15 cellular contexts compared by ENCODE assay signal in genomic region chr14:45065951-45066350, GRCh38. TPM values are rescaled to one million over a fixed set of nuclear protein-coding genes. Genes with fewer than 3 reads are reported as not detected.
DNase-seq lines count a peak whose midpoint lies in the region; ATAC-seq and TF ChIP-seq lines count a peak whose summit lies in the region.
"Had no signal": no experiment of that assay in that cellular context is flagged by ENCODE, and none has a peak within 500 bp of the region (broad histone marks: within the 10 kb centered on the region; RNA-seq: fewer than 3 reads in every experiment).

No MANE protein-coding gene starts in this region.

- H3K4me3 ChIP-seq in mesodermal cell (ENCODE audit: extremely low read depth, insufficient read depth, low read length, poor library complexity, severe bottlenecking) (no peak overlapping the region), gastrocnemius medialis (no peak overlapping the region)
- H3K4me3 ChIP-seq: BLaER1 treated with 17β-estradiol and CSF1 and Interleukin-3, amounts not matched to agents 10 nM and 100 nM had no signal

- no peak for TF ChIP-seq POLR2A in gastrocnemius medialis (IDR thresholded peaks at IDR 0.05)

- peaks cover 10% of the 10 kb centered on the region for H3K36me3 ChIP-seq in mesodermal cell (ENCODE audit: control insufficient read depth, insufficient read depth, low read length)
- H3K36me3 ChIP-seq in gastrocnemius medialis = no peaks in the 10 kb centered on the region

- no peak for TF ChIP-seq CTCF in gastrocnemius medialis (IDR thresholded peaks at IDR 0.05 in 4 of 5, conservative IDR thresholded peaks at IDR 0.05 in 1 of 5)

- no peaks in the 10 kb centered on the region for H3K9me3 ChIP-seq in mesodermal cell (ENCODE audit: control insufficient read depth, low read length)
- H3K9me3 ChIP-seq in gastrocnemius medialis = no peaks in the 10 kb centered on the region
- H3K9me3 ChIP-seq: BLaER1 treated with 17β-estradiol and CSF1 and Interleukin-3, amounts not matched to agents 10 nM and 100 nM had no signal

- peak overlapping the region; percentile 79 for H3K27ac ChIP-seq in mesodermal cell (ENCODE audit: low read depth, low read length, severe bottlenecking)
- H3K27ac ChIP-seq in gastrocnemius medialis = peak overlapping the region in 3 of 4 donors; percentile 34 to 62 (median 40)
- H3K27ac ChIP-seq: BLaER1 treated with 17β-estradiol and CSF1 and Interleukin-3, amounts not matched to agents 10 nM and 100 nM had no signal

- WGBS in mesodermal cell (ENCODE audit: insufficient coverage in 2 of 2), 2 experiments = 100% methylated on average over 1 to 2 of the region's 2 CpGs

- no peaks in the 10 kb centered on the region for H3K4me1 ChIP-seq in mesodermal cell (ENCODE audit: control insufficient read depth, insufficient read depth, low read length, poor library complexity, severe bottlenecking)
- H3K4me1 ChIP-seq in gastrocnemius medialis = peaks cover 14 to 20% of the 10 kb centered on the region in 2 donors
- H3K4me1 ChIP-seq: BLaER1 treated with 17β-estradiol and CSF1 and Interleukin-3, amounts not matched to agents 10 nM and 100 nM had no signal

- peak; percentile 5 for DNase-seq in ELF-1 (ENCODE audit: low read depth, low spot score)
- DNase-seq in Right ventricle myocardium superior = no peak
- DNase-seq in gastrocnemius medialis = no peak
- no peak for DNase-seq in activated CD4-positive, alpha-beta T cell treated with anti-CD3 and anti-CD28 coated beads, Interleukin-2, amount 50 U/mL, for 1 hour
- DNase-seq: CD8-positive, alpha-beta memory T cell; H7; Kasumi-1; NCI-H187 treated with DMSO at 0.1 percent for 48 hours; NCI-H345; NCI-H526 treated with DMSO at 0.1 percent for 48 hours; NK-92 treated with Interleukin-12 subunit alpha and Interleukin-12 subunit beta, amount 100 ng/mL, for 24 hours had no signal

- H3K27me3 ChIP-seq in gastrocnemius medialis = no peaks in the 10 kb centered on the region
- H3K27me3 ChIP-seq: BLaER1 treated with 17β-estradiol and CSF1 and Interleukin-3, amounts not matched to agents 10 nM and 100 nM had no signal

- in situ Hi-C loops in gastrocnemius medialis (cut with MboI; ENCODE audit: low sequenced_read_pairs in 4 of 4) = no loop called here

- peak; percentile 61 for ATAC-seq in Right ventricle myocardium superior (ENCODE audit: poor library complexity)
- ATAC-seq in gastrocnemius medialis = peak; percentile 39 to 76
- ATAC-seq in GM19035 (IDR thresholded peaks at IDR 0.05; ENCODE audit: unreplicated experiment) = no peak
- ATAC-seq in HG02798 (IDR thresholded peaks at IDR 0.05; ENCODE audit: poor library complexity, unreplicated experiment) = no peak

- intact Hi-C loops in Right ventricle myocardium superior (cut with DNase I) (no loop called here), gastrocnemius medialis (cut with DNase I; ENCODE audit: low total_unique reads) (no loop called here)

RNA-seq across cellular contexts. Expression of gene PRPF39, which starts 18.0 kb away (rescaled TPM):
- 12.9 TPM for total RNA-seq in Right ventricle myocardium superior
- 22.3 TPM for polyA plus RNA-seq in mesodermal cell (2013, experiment 1 of 2)
- 28.8 TPM for polyA plus RNA-seq in mesodermal cell (2013, experiment 2 of 2)
- total RNA-seq in gastrocnemius medialis = 10 to 100 TPM; 11.9 to 22.7 (median 13.7) TPM

Comparison
In these comparisons a context has a peak if more than half of its experiments do, and no peak if none do; other contexts are left out.
1. ATAC-seq: peak in Right ventricle myocardium superior (single experiment) and gastrocnemius medialis (2 of 2); none in GM19035 (single experiment) and HG02798 (single experiment).